30 cellular contexts compared by ENCODE assay signal in the genomic region with DNA sequence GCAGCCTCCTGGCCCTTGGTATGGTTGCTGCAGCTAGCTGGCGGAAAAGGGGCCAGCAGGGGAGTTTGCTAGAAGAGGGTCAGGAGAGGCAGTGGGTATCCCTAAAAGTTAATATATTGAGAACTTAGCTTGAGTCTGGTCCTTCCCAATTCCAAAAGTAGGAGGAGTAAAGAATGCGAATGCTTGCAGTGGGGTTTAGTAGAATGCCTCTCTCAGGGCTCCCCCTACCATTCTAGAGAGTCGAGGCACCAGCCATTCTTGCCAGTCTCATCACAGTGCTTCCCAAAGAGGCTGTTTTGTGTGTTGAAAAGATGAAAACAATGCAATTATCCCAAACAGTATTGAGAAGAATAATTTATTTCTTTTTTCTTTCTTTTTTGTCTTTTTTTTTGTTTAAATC.
"Had no signal": no experiment of that assay in that cellular context is flagged by ENCODE, and none has a peak within 500 bp of the region (broad histone marks: within the 10 kb centered on the region; RNA-seq: fewer than 3 reads in every experiment).

No MANE protein-coding gene starts in this region.

- H3K27me3 Mint-ChIP-seq: activated CD4-positive, alpha-beta memory T cell treated with anti-CD3 and anti-CD28 coated beads, Interleukin-2, amount 10 ng/mL, durations not matched to agents 7 days and 5 days; activated CD4-positive, alpha-beta T cell treated with anti-CD3 and anti-CD28 coated beads, Interleukin-2, amount 10 ng/mL, durations not matched to agents 7 days and 5 days; activated naive CD4-positive, alpha-beta T cell treated with anti-CD3 and anti-CD28 coated beads, Interleukin-2, amount 10 ng/mL, durations not matched to agents 7 days and 5 days; activated naive CD8-positive, alpha-beta T cell treated with anti-CD3 and anti-CD28 coated beads, Interleukin-2, amount 10 ng/mL, durations not matched to agents 7 days and 5 days; activated T-cell treated with anti-CD3 and anti-CD28 coated beads, Interleukin-2, amount 50 U/mL, for 24 hours; brain; effector memory CD8-positive, alpha-beta T cell; T-helper 17 cell had no signal

- H3K9me3 ChIP-seq: ascending aorta, esophagus squamous epithelium, gastroesophageal sphincter had no signal

- ATAC-seq: activated naive CD4-positive, alpha-beta T cell treated with anti-CD3 and anti-CD28 coated beads, Interleukin-2, amount 50 U/mL, for 72 hours; activated T-cell treated with anti-CD3 and anti-CD28 coated beads, Interleukin-2, amount 50 U/mL, for 72 hours; effector memory CD8-positive, alpha-beta T cell; gastroesophageal sphincter; T-helper 17 cell had no signal

- H3K4me3 Mint-ChIP-seq: activated CD4-positive, alpha-beta memory T cell treated with anti-CD3 and anti-CD28 coated beads, Interleukin-2, amount 10 ng/mL, durations not matched to agents 7 days and 5 days; activated CD4-positive, alpha-beta T cell treated with anti-CD3 and anti-CD28 coated beads, Interleukin-2, amount 10 ng/mL, durations not matched to agents 7 days and 5 days; activated naive CD4-positive, alpha-beta T cell treated with anti-CD3 and anti-CD28 coated beads, Interleukin-2, amount 10 ng/mL, durations not matched to agents 7 days and 5 days; activated naive CD8-positive, alpha-beta T cell treated with anti-CD3 and anti-CD28 coated beads, Interleukin-2, amount 10 ng/mL, durations not matched to agents 7 days and 5 days; activated T-cell treated with anti-CD3 and anti-CD28 coated beads, Interleukin-2, amount 50 U/mL, for 24 hours; activated T-cell treated with anti-CD3 and anti-CD28 coated beads, Interleukin-2, amount 50 U/mL, for 72 hours; brain; effector memory CD8-positive, alpha-beta T cell; T-helper 17 cell had no signal

- H3K4me3 ChIP-seq: ascending aorta, esophagus squamous epithelium, gastroesophageal sphincter had no signal

- FAIRE-seq: bronchial epithelial cell, colon, endometrium, endothelial cell of umbilical vein had no signal

- H3K36me3 Mint-ChIP-seq: activated naive CD4-positive, alpha-beta T cell treated with anti-CD3 and anti-CD28 coated beads, Interleukin-2, amount 10 ng/mL, durations not matched to agents 7 days and 5 days; activated naive CD8-positive, alpha-beta T cell treated with anti-CD3 and anti-CD28 coated beads, Interleukin-2, amount 10 ng/mL, durations not matched to agents 7 days and 5 days had no signal

- H3K36me3 ChIP-seq: ascending aorta, esophagus squamous epithelium, gastroesophageal sphincter had no signal

- H3K27me3 ChIP-seq: ascending aorta, esophagus squamous epithelium, gastroesophageal sphincter had no signal

- H3K27ac ChIP-seq: ascending aorta, epithelial cell of prostate, esophagus squamous epithelium, gastroesophageal sphincter had no signal

- H3K4me1 Mint-ChIP-seq: activated naive CD4-positive, alpha-beta T cell treated with anti-CD3 and anti-CD28 coated beads, Interleukin-2, amount 10 ng/mL, durations not matched to agents 7 days and 5 days had no signal

- H3K9me3 Mint-ChIP-seq: activated CD4-positive, alpha-beta memory T cell treated with anti-CD3 and anti-CD28 coated beads, Interleukin-2, amount 10 ng/mL, durations not matched to agents 7 days and 5 days; activated CD4-positive, alpha-beta T cell treated with anti-CD3 and anti-CD28 coated beads, Interleukin-2, amount 10 ng/mL, durations not matched to agents 7 days and 5 days; activated naive CD4-positive, alpha-beta T cell treated with anti-CD3 and anti-CD28 coated beads, Interleukin-2, amount 10 ng/mL, durations not matched to agents 7 days and 5 days; activated naive CD4-positive, alpha-beta T cell treated with anti-CD3 and anti-CD28 coated beads, Interleukin-2, amount 50 U/mL, for 72 hours; activated naive CD8-positive, alpha-beta T cell treated with anti-CD3 and anti-CD28 coated beads, Interleukin-2, amount 10 ng/mL, durations not matched to agents 7 days and 5 days; activated T-cell treated with anti-CD3 and anti-CD28 coated beads, Interleukin-2, amount 50 U/mL, for 24 hours; activated T-cell treated with anti-CD3 and anti-CD28 coated beads, Interleukin-2, amount 50 U/mL, for 72 hours; effector memory CD8-positive, alpha-beta T cell had no signal

- DNase-seq: activated CD4-positive, alpha-beta memory T cell treated with anti-CD3 and anti-CD28 coated beads, Interleukin-2, amount 10 ng/mL, durations not matched to agents 7 days and 5 days; activated CD4-positive, alpha-beta T cell treated with anti-CD3 and anti-CD28 coated beads for 1 hour; activated CD4-positive, alpha-beta T cell treated with anti-CD3 and anti-CD28 coated beads for 4 hours; activated CD4-positive, alpha-beta T cell treated with anti-CD3 and anti-CD28 coated beads, Interleukin-2, amount 10 ng/mL, durations not matched to agents 7 days and 5 days; activated CD4-positive, alpha-beta T cell treated with anti-CD3 and anti-CD28 coated beads, Interleukin-2, amount 50 U/mL, for 4 hours; activated CD8-positive, alpha-beta memory T cell treated with anti-CD3 and anti-CD28 coated beads, Interleukin-2, amount 50 U/mL, for 48 hours; activated gamma-delta T cell; activated naive CD4-positive, alpha-beta T cell; activated naive CD4-positive, alpha-beta T cell treated with anti-CD3 and anti-CD28 coated beads, Interleukin-2, amount 10 ng/mL, durations not matched to agents 7 days and 5 days; activated naive CD8-positive, alpha-beta T cell treated with anti-CD3 and anti-CD28 coated beads, Interleukin-2, amount 10 ng/mL, durations not matched to agents 7 days and 5 days; activated T-cell treated with anti-CD3 and anti-CD28 coated beads for 4 hours; activated T-cell treated with anti-CD3 and anti-CD28 coated beads, Interleukin-2, amount 50 U/mL, for 24 hours; activated T-cell treated with anti-CD3 and anti-CD28 coated beads, Interleukin-2, amount 50 U/mL, for 72 hours; cortex of kidney; dermis blood vessel endothelial cell; effector CD4-positive, alpha-beta T cell; effector memory CD8-positive, alpha-beta T cell; esophagus squamous epithelium; foreskin melanocyte; T-helper 1 cell; T-helper 17 cell had no signal

- H3K27ac Mint-ChIP-seq: activated CD4-positive, alpha-beta memory T cell treated with anti-CD3 and anti-CD28 coated beads, Interleukin-2, amount 10 ng/mL, durations not matched to agents 7 days and 5 days; activated CD4-positive, alpha-beta T cell treated with anti-CD3 and anti-CD28 coated beads, Interleukin-2, amount 10 ng/mL, durations not matched to agents 7 days and 5 days; activated naive CD4-positive, alpha-beta T cell treated with anti-CD3 and anti-CD28 coated beads, Interleukin-2, amount 10 ng/mL, durations not matched to agents 7 days and 5 days; activated naive CD4-positive, alpha-beta T cell treated with anti-CD3 and anti-CD28 coated beads, Interleukin-2, amount 50 U/mL, for 72 hours; activated naive CD8-positive, alpha-beta T cell treated with anti-CD3 and anti-CD28 coated beads, Interleukin-2, amount 10 ng/mL, durations not matched to agents 7 days and 5 days; activated T-cell treated with anti-CD3 and anti-CD28 coated beads, Interleukin-2, amount 50 U/mL, for 24 hours; activated T-cell treated with anti-CD3 and anti-CD28 coated beads, Interleukin-2, amount 50 U/mL, for 72 hours; brain; effector memory CD8-positive, alpha-beta T cell had no signal
